In the genomic region with DNA sequence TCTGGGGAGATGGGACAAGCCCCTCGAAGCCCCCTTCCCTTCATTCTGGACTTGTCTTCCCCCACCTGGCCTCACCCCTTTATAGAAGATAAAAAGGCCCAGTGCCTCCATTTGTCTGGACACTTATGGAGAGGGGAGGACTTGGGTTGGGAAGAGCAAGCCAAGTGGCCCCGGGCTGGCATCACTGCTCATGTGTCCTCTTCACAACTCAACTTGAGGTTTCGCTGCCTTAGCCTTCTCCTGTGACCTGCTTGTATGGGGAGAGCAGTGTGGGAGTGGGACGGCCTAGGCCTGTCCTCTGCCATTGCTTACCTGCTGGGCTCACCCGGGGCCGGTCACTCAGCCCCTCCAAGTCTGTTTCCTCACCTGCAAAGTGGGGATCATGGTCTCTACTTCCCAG, we compare ENCODE assay signal across 8 cellular contexts. TPM values are rescaled to one million over a fixed set of nuclear protein-coding genes. Genes with fewer than 3 reads are reported as not detected.
A peak's percentile ranks its signal among the peaks of the same experiment; 100 is the strongest.
DNase-seq lines count a peak whose midpoint lies in the region; ATAC-seq and TF ChIP-seq lines count a peak whose summit lies in the region.

No MANE protein-coding gene starts in this region.

- H3K36me3 ChIP-seq in heart left ventricle (peaks cover 0 to 19% (median 0%) of the 10 kb centered on the region in 9 donors), iPS-15b (ENCODE audit: control insufficient read depth, insufficient read depth, low read length) (peaks cover 40% of the 10 kb centered on the region), thymus (ENCODE audit: control insufficient read depth, insufficient read depth) (peaks cover 32% of the 10 kb centered on the region)

- peak overlapping the region in 3 of 12 donors; percentile 25 to 69 (median 54) for H3K27ac ChIP-seq in heart left ventricle
- no peak overlapping the region for H3K27ac ChIP-seq in thymus (ENCODE audit: low read depth)

- WGBS in heart left ventricle, 4 donors = 90 to 95% (median 90%) methylated on average over 5 to 6 of the region's 6 CpGs
- 91% methylated on average over 6 of the region's 6 CpGs for WGBS in thymus

- CTCF ChIA-PET in activated CD4-positive, alpha-beta memory T cell treated with anti-CD3 and anti-CD28 coated beads for 36 hours (lab: Charles Lee) = interaction anchor here (0.5 to 2.0 kb wide), 9 partner anchors 8 to 59 kb away, joined by 3 to 11 read pairs (median 6); partner anchors contain the start of genes FLYWCH1 and PKMYT1

- H3K4me1 ChIP-seq in heart left ventricle (peaks cover 3 to 49% (median 28%) of the 10 kb centered on the region in 12 donors), iPS-15b (ENCODE audit: control insufficient read depth, insufficient read depth, low read length) (peaks cover 5% of the 10 kb centered on the region), thymus (ENCODE audit: control insufficient read depth, insufficient read depth, low read length) (peaks cover 21% of the 10 kb centered on the region)

- H3K9ac ChIP-seq in iPS-15b (ENCODE audit: low read depth, low read length) = peak overlapping the region; percentile 37

- intact Hi-C loops in heart left ventricle (cut with DNase I) (no loop called here), cardiac septum (cut with DNase I) (no loop called here)
- intact Hi-C loops in activated CD4-positive, alpha-beta memory T cell treated with anti-CD3 and anti-CD28 coated beads for 36 hours (cut with micrococcal nuclease) = loop anchor here (2.0 kb wide), 1 partner anchor 50 kb away; the partner anchor contains the start of gene TNFRSF12A

- no peak for TF ChIP-seq CTCF in heart left ventricle (IDR thresholded peaks at IDR 0.05)

- H3K27ac Mint-ChIP-seq in activated CD4-positive, alpha-beta memory T cell treated with anti-CD3 and anti-CD28 coated beads for 36 hours = no peak overlapping the region

- H3K36me3 Mint-ChIP-seq in activated CD4-positive, alpha-beta memory T cell treated with anti-CD3 and anti-CD28 coated beads for 36 hours = peaks cover 25% of the 10 kb centered on the region

- H3K27me3 ChIP-seq in heart left ventricle (peaks cover 24 to 29% (median 27%) of the 10 kb centered on the region in 9 donors), iPS-15b (ENCODE audit: control insufficient read depth, insufficient read depth, low read length) (peaks cover 4% of the 10 kb centered on the region), thymus (ENCODE audit: control insufficient read depth, insufficient read depth) (peaks cover 31% of the 10 kb centered on the region)

- TF ChIP-seq POLR2A in heart left ventricle (IDR thresholded peaks at IDR 0.05) = no peak

- DNase-seq in heart left ventricle (no peak), cardiac septum (ENCODE audit: low spot score) (no peak), SIG-M5 (lab: John Stamatoyannopoulos, UW) (no peak), GM19238 (ENCODE audit: insufficient read length, low spot score) (no peak)
- DNase-seq in activated CD4-positive, alpha-beta memory T cell treated with anti-CD3 and anti-CD28 coated beads for 36 hours = no peak

- H3K4me1 Mint-ChIP-seq in activated CD4-positive, alpha-beta memory T cell treated with anti-CD3 and anti-CD28 coated beads for 36 hours (ENCODE audit: low read depth) = peaks cover 27% of the 10 kb centered on the region

- no peak for ATAC-seq in heart left ventricle
- no peak for ATAC-seq in GM18873 (IDR thresholded peaks at IDR 0.05; ENCODE audit: low FRiP score, unreplicated experiment)

- peaks cover 15% of the 10 kb centered on the region for H3K27me3 Mint-ChIP-seq in activated CD4-positive, alpha-beta memory T cell treated with anti-CD3 and anti-CD28 coated beads for 36 hours

- H3K9me3 Mint-ChIP-seq in activated CD4-positive, alpha-beta memory T cell treated with anti-CD3 and anti-CD28 coated beads for 36 hours = no peaks in the 10 kb centered on the region

- H3K9me3 ChIP-seq in heart left ventricle (no peaks in the 10 kb centered on the region), iPS-15b (ENCODE audit: control insufficient read depth, insufficient read depth, low read length) (no peaks in the 10 kb centered on the region), thymus (ENCODE audit: control insufficient read depth) (no peaks in the 10 kb centered on the region)

- POLR2A ChIA-PET in activated CD4-positive, alpha-beta memory T cell treated with anti-CD3 and anti-CD28 coated beads for 36 hours (lab: Charles Lee) = interaction anchor here (0.6 to 2.4 kb wide), 7 partner anchors 9 to 103 kb away, joined by 3 to 14 read pairs (median 4); partner anchors contain the start of gene PKMYT1

- H3K4me3 ChIP-seq in heart left ventricle (peak overlapping the region in 9 of 12 donors; percentile 68 to 95 (median 78)), iPS-15b (ENCODE audit: low read depth, low read length) (peak overlapping the region; percentile 72), thymus (ENCODE audit: low read length) (peak overlapping the region; percentile 84)

- H3K4me3 Mint-ChIP-seq in activated CD4-positive, alpha-beta memory T cell treated with anti-CD3 and anti-CD28 coated beads for 36 hours = peak overlapping the region; percentile 76

RNA-seq across cellular contexts. Expression of gene PAQR4, which starts 1.4 kb away (rescaled TPM):
- total RNA-seq in heart left ventricle (10 to 100 TPM in 1 of 9 donors, 1 to 10 TPM in 8; 6.9 to 16.3 (median 9.0) TPM), cardiac septum (10.9 TPM)
- polyA plus RNA-seq in heart left ventricle (10 to 100 TPM in 1 of 2 donors, 1 to 10 TPM in 1; 8.1 to 15.2 TPM), thymus (9.5 TPM)
- total RNA-seq in activated CD4-positive, alpha-beta memory T cell treated with anti-CD3 and anti-CD28 coated beads for 36 hours = 10 to 100 TPM; 37.0 to 37.9 TPM

RNA-seq across cellular contexts. Expression of gene KREMEN2, which starts 6.5 kb away (rescaled TPM):
- total RNA-seq in heart left ventricle (under 1 TPM in 1 of 9 donors, not detected in 8; 0.27 TPM), cardiac septum (not detected)
- polyA plus RNA-seq in heart left ventricle (not detected), thymus (3.1 TPM)
- not detected for total RNA-seq in activated CD4-positive, alpha-beta memory T cell treated with anti-CD3 and anti-CD28 coated beads for 36 hours

RNA-seq across cellular contexts. Expression of gene PKMYT1, which starts 9.7 kb away (rescaled TPM):
- total RNA-seq in heart left ventricle (10 to 100 TPM in 1 of 9 donors, 1 to 10 TPM in 4, under 1 TPM in 4; 0.72 to 11.9 (median 1.2) TPM), cardiac septum (1.8 TPM)
- polyA plus RNA-seq in heart left ventricle (1 to 10 TPM; 1.3 to 2.5 TPM), thymus (5.3 TPM)
- total RNA-seq in activated CD4-positive, alpha-beta memory T cell treated with anti-CD3 and anti-CD28 coated beads for 36 hours = 100 to 1,000 TPM; 123 to 134 TPM

RNA-seq across cellular contexts. Expression of gene CLDN9, which starts 42.2 kb away (rescaled TPM):
- total RNA-seq in heart left ventricle = 1 to 10 TPM in 2 of 9 donors, under 1 TPM in 7; 0.13 to 2.0 (median 0.75) TPM
- polyA plus RNA-seq in heart left ventricle = 1 to 10 TPM in 1 of 2 donors, under 1 TPM in 1; 0.62 to 1.7 TPM
- total RNA-seq in cardiac septum = 2.3 TPM
- total RNA-seq in activated CD4-positive, alpha-beta memory T cell treated with anti-CD3 and anti-CD28 coated beads for 36 hours = not detected
- 0.98 TPM for polyA plus RNA-seq in thymus

RNA-seq across cellular contexts. Expression of gene CLDN6, which starts 47.4 kb away (rescaled TPM):
- total RNA-seq in heart left ventricle (not detected), cardiac septum (0.16 TPM)
- polyA plus RNA-seq in heart left ventricle (under 1 TPM in 1 of 2 donors, not detected in 1; 0.04 TPM), thymus (0.48 TPM)
- not detected for total RNA-seq in activated CD4-positive, alpha-beta memory T cell treated with anti-CD3 and anti-CD28 coated beads for 36 hours

Comparison
In these comparisons a context has a peak if more than half of its experiments do, and no peak if none do; other contexts are left out.
1. RNA of gene PKMYT1, which starts 9.7 kb away (total RNA-seq): 123 to 134 TPM in activated CD4-positive, alpha-beta memory T cell treated with anti-CD3 and anti-CD28 coated beads for 36 hours; 1.8 TPM in cardiac septum (single experiment) and 0.72 to 11.9 TPM in heart left ventricle; every median in the first group is over 4 times any median in the second.
2. Peak in every context shown above with its lines, with median percentiles within 50 percentile points of each other: H3K4me3 ChIP-seq.